Comparison of ENCODE assay signal across 8 cellular contexts in the genomic region with DNA sequence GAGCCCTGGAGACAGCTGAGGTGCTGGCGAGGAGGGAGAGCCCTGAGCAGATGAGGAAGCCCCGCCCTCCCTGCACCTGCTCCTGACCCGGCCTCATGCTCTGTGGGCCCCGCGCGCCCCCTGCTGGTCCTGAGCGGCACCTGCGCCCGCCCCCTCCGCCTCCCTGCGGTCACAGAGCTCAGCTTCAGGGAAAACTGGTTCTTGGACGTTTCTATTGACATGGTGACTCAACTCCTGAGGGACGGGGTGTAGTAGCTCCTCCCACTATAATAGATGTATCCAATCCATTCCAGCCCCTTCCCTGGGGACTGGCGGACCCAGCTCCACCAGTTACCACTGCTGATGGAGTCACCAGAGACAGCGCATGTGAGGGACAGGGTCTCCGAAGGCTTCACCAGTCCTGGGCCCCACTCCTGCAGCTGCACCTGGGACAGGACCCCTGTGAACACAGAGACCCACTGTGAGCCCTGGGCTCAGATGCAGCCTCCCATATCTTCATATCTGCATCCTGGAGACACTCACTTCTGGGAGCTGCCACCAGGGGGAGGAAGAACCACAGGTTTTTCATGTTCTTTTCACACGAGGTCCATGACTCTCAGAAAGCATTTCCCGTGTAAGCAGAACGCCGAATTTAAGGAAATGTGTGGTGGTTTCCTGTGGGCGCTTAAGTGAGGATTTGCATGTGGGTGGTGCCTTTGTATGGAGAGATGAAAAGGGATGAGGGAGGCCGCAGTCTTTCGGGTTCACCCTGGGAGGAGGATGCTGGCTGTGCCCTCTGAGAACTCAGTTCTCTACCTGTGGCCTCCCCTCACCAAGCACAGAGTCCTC.
DNase-seq lines count a peak whose midpoint lies in the region; ATAC-seq, FAIRE-seq and TF ChIP-seq lines count a peak whose summit lies in the region.

No MANE protein-coding gene starts in this region.

- POLR2A ChIA-PET in HCT116 (lab: Charles Lee), result no interaction called here

- no peaks in the 10 kb centered on the region for H3K9me3 ChIP-seq in HCT116 (ENCODE audit: control insufficient read depth in 1 of 2, insufficient read depth in 1 of 2, low read depth in 1 of 2, low read length in 2 of 2)
- H3K9me3 ChIP-seq in colonic mucosa, result no peaks in the 10 kb centered on the region
- no peaks in the 10 kb centered on the region for H3K9me3 ChIP-seq in small intestine (ENCODE audit: control insufficient read depth, low read depth)

- TF ChIP-seq CTCF in HCT116 (IDR thresholded peaks at IDR 0.05 in 2 of 3, conservative IDR thresholded peaks at IDR 0.05 in 1 of 3; ENCODE audit: borderline replicate concordance in 1 of 3, insufficient read depth in 1 of 3, low read depth in 2 of 3, low read length in 2 of 3) (peak; percentile 3 to 40 (median 11); a peak in 4 of 6 replicates), colonic mucosa (IDR thresholded peaks at IDR 0.05) (peak; percentile 52)

- H3K36me3 ChIP-seq in HCT116 (ENCODE audit: control insufficient read depth in 1 of 2, insufficient read depth in 2 of 2, low read length in 2 of 2) (no peaks in the 10 kb centered on the region), colonic mucosa (no peaks in the 10 kb centered on the region), small intestine (ENCODE audit: control insufficient read depth in 2 of 2, insufficient read depth in 2 of 2, low read length in 2 of 2) (no peaks in the 10 kb centered on the region)

- H3K4me1 ChIP-seq in HCT116 (ENCODE audit: control insufficient read depth in 1 of 2, insufficient read depth in 2 of 2, low read length in 2 of 2) (no peaks in the 10 kb centered on the region), colonic mucosa (no peaks in the 10 kb centered on the region), small intestine (ENCODE audit: control insufficient read depth in 2 of 2, insufficient read depth in 1 of 2, low read depth in 1 of 2, low read length in 1 of 2) (no peaks in the 10 kb centered on the region)

- RAD21 ChIA-PET in HCT116 (lab: Charles Lee; ENCODE audit: low non-redundant PET in 1 of 2, low total read pairs in 2 of 2, uncharacterized antibody in 2 of 2, unreplicated experiment in 2 of 2), result no interaction called here

- no peak overlapping the region for H3K4me2 ChIP-seq in HCT116 (ENCODE audit: low read length)

- intact Hi-C loops in HCT116 (cut with micrococcal nuclease), result no loop called here
- intact Hi-C loops in colonic mucosa (cut with DNase I), result no loop called here

- no peak for TF ChIP-seq RAD21 in HCT116 (IDR thresholded peaks at IDR 0.05; ENCODE audit: low read depth)

- H3K9ac ChIP-seq in HCT116 (ENCODE audit: low read length) (no peak overlapping the region), colonic mucosa (ENCODE audit: low read depth in 2 of 2, low read length in 2 of 2) (no peak overlapping the region)

- ATAC-seq in HCT116, result peak; percentile 67
- peak; percentile 76 to 82 for ATAC-seq in activated CD4-positive, CD25-positive, alpha-beta regulatory T cell treated with anti-CD3 and anti-CD28 coated beads, Interleukin-2, amount 50 U/mL, for 24 hours
- ATAC-seq in HG03097 (IDR thresholded peaks at IDR 0.05; ENCODE audit: low FRiP score, unreplicated experiment), result no peak

- no peak overlapping the region for H2AFZ ChIP-seq in HCT116 (ENCODE audit: low read depth, low read length, poor library complexity, severe bottlenecking)

- H3K4me3 ChIP-seq in HCT116 (replicated peaks in 1 of 2; ENCODE audit: low read depth in 1 of 2, low read length in 2 of 2) (no peak overlapping the region), colonic mucosa (no peak overlapping the region), small intestine (ENCODE audit: low read depth in 1 of 2, low read length in 2 of 2) (no peak overlapping the region)

- no peak for TF ChIP-seq POLR2A in HCT116 (IDR thresholded peaks at IDR 0.05; ENCODE audit: borderline replicate concordance, extremely low read depth, insufficient read depth, insufficient read length)

- DNase-seq in ELR (ENCODE audit: low read depth), result peak; percentile 8
- DNase-seq in HCT116 (ENCODE audit: low read depth, low spot score), result no peak
- DNase-seq in NCI-H1930 (lab: John Stamatoyannopoulos, UW), result peak; percentile 54 to 73
- peak; percentile 92 for DNase-seq in colonic mucosa
- peak; percentile 89 for DNase-seq in small intestine
- no peak for DNase-seq in hepatic stellate cell (ENCODE audit: low spot score)

- H3K27ac ChIP-seq in HCT116 (ENCODE audit: low read depth, low read length) (no peak overlapping the region), colonic mucosa (no peak overlapping the region), small intestine (ENCODE audit: low read depth in 1 of 2, low read length in 1 of 2) (no peak overlapping the region)

- CTCF ChIA-PET in HCT116 (lab: Charles Lee), result no interaction called here

- no peaks in the 10 kb centered on the region for H3K9me2 ChIP-seq in HCT116 (ENCODE audit: insufficient read depth)

- H3K79me2 ChIP-seq in HCT116 (ENCODE audit: insufficient read depth, low read length), result no peaks in the 10 kb centered on the region

- no peak for FAIRE-seq in small intestine (lab: Jason Lieb, UNC)

- 12 to 44% (median 19%) methylated on average over 19 to 23 of the region's 23 CpGs for WGBS in small intestine, 3 donors

- H3K27me3 ChIP-seq in HCT116 (ENCODE audit: insufficient read depth, low read length) (no peaks in the 10 kb centered on the region), colonic mucosa (no peaks in the 10 kb centered on the region), small intestine (ENCODE audit: control insufficient read depth in 2 of 2, insufficient read depth in 2 of 2, low read length in 2 of 2) (no peaks in the 10 kb centered on the region)

- no TSS peak for BruUV-seq in HCT116 (replicated peaks; lab: Mats Ljungman, UMichigan)

- H4K20me1 ChIP-seq in HCT116 (ENCODE audit: insufficient read depth), result no peaks in the 10 kb centered on the region

TF ChIP-seq in HCT116, 20 proteins besides CTCF, POLR2A, EP300 and RAD21:
- TF ChIP-seq, protein P1, sequence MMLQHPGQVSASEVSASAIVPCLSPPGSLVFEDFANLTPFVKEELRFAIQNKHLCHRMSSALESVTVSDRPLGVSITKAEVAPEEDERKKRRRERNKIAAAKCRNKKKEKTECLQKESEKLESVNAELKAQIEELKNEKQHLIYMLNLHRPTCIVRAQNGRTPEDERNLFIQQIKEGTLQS (IDR thresholded peaks at IDR 0.05), result no peak
- TF ChIP-seq ELF1 (IDR thresholded peaks at IDR 0.05; ENCODE audit: borderline replicate concordance, low read depth), result no peak
- TF ChIP-seq EZH2phosphoT487 (IDR thresholded peaks at IDR 0.05; ENCODE audit: borderline replicate concordance), result no peak
- no peak for TF ChIP-seq TCF7L2 (IDR thresholded peaks at IDR 0.05; ENCODE audit: borderline replicate concordance, extremely low read depth, insufficient read depth, insufficient read length)
- no peak for TF ChIP-seq YY1 (IDR thresholded peaks at IDR 0.05; ENCODE audit: extremely low read depth, insufficient replicate concordance, low read depth, low read length)
- no peak for TF ChIP-seq EGR1 (IDR thresholded peaks at IDR 0.05; ENCODE audit: low read depth)
- TF ChIP-seq, protein P2, sequence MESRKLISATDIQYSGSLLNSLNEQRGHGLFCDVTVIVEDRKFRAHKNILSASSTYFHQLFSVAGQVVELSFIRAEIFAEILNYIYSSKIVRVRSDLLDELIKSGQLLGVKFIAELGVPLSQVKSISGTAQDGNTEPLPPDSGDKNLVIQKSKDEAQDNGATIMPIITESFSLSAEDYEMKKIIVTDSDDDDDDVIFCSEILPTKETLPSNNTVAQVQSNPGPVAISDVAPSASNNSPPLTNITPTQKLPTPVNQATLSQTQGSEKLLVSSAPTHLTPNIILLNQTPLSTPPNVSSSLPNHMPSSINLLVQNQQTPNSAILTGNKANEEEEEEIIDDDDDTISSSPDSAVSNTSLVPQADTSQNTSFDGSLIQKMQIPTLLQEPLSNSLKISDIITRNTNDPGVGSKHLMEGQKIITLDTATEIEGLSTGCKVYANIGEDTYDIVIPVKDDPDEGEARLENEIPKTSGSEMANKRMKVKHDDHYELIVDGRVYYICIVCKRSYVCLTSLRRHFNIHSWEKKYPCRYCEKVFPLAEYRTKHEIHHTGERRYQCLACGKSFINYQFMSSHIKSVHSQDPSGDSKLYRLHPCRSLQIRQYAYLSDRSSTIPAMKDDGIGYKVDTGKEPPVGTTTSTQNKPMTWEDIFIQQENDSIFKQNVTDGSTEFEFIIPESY (IDR thresholded peaks at IDR 0.05; ENCODE audit: extremely low read depth, insufficient replicate concordance, low read length), result no peak

Comparison
In these comparisons a context has a peak if more than half of its experiments do, and no peak if none do; other contexts are left out.
1. DNase-seq: peak in ELR (single experiment), NCI-H1930 (2 of 2), colonic mucosa (single experiment) and small intestine (single experiment); none in HCT116 (single experiment) and hepatic stellate cell (single experiment).